Comparison of ENCODE assay signal across 11 cellular contexts in genomic region chr2:68740184-68740914, GRCh38. TPM values are rescaled to one million over a fixed set of nuclear protein-coding genes. Genes with fewer than 3 reads are reported as not detected.
A peak's percentile ranks its signal among the peaks of the same experiment; 100 is the strongest.
DNase-seq lines count a peak whose midpoint lies in the region; ATAC-seq lines count a peak whose summit lies in the region.
"Had no signal": no experiment of that assay in that cellular context is flagged by ENCODE, and none has a peak within 500 bp of the region (broad histone marks: within the 10 kb centered on the region; RNA-seq: fewer than 3 reads in every experiment).

No MANE protein-coding gene starts in this region.

- H3K27me3 Mint-ChIP-seq in activated CD4-positive, alpha-beta T cell treated with anti-CD3 and anti-CD28 coated beads for 36 hours = no peaks in the 10 kb centered on the region
- no peaks in the 10 kb centered on the region for H3K27me3 Mint-ChIP-seq in T-cell

- H3K4me1 Mint-ChIP-seq in activated CD4-positive, alpha-beta T cell treated with anti-CD3 and anti-CD28 coated beads for 36 hours = peaks cover 73% of the 10 kb centered on the region
- peaks cover 76 to 85% (median 80%) of the 10 kb centered on the region in 3 donors for H3K4me1 Mint-ChIP-seq in T-cell
- peaks cover 63% of the 10 kb centered on the region for H3K4me1 Mint-ChIP-seq in stimulated activated effector memory CD8-positive, alpha-beta T cell treated with anti-CD3 and anti-CD28 coated beads, Interleukin-12 subunit alpha, Interleukin-12 subunit beta, amount 100 ng/mL, for 72 hours

- CTCF ChIA-PET in activated CD4-positive, alpha-beta T cell treated with anti-CD3 and anti-CD28 coated beads for 36 hours (lab: Charles Lee) = interaction anchor here (1.0 to 18.8 kb wide), 16 partner anchors 10 to 252 kb away, joined by 3 to 261 read pairs (median 6); no protein-coding TSS in a partner anchor
- CTCF ChIA-PET in T-cell (lab: Charles Lee) = interaction anchor here (0.9 to 7.5 kb wide), 15 partner anchors 9 to 277 kb away, joined by 3 to 78 read pairs (median 4); no protein-coding TSS in a partner anchor

- peaks cover 57% of the 10 kb centered on the region for H3K36me3 Mint-ChIP-seq in activated CD4-positive, alpha-beta T cell treated with anti-CD3 and anti-CD28 coated beads for 36 hours (ENCODE audit: low read depth)
- peaks cover 41% of the 10 kb centered on the region for H3K36me3 Mint-ChIP-seq in T-cell
- peaks cover 54% of the 10 kb centered on the region for H3K36me3 Mint-ChIP-seq in stimulated activated effector memory CD8-positive, alpha-beta T cell treated with anti-CD3 and anti-CD28 coated beads, Interleukin-12 subunit alpha, Interleukin-12 subunit beta, amount 100 ng/mL, for 72 hours

- peak; percentile 45 for ATAC-seq in activated CD4-positive, alpha-beta T cell treated with anti-CD3 and anti-CD28 coated beads for 36 hours
- ATAC-seq in T-cell (replicated peaks in 1 of 4) (peak in 3 of 4 experiments; percentile 26 to 32 (median 30)), GM21447 (IDR thresholded peaks at IDR 0.05; ENCODE audit: unreplicated experiment) (no peak), Right ventricle myocardium inferior (no peak)
- peak; percentile 69 for ATAC-seq in stimulated activated effector memory CD8-positive, alpha-beta T cell treated with anti-CD3 and anti-CD28 coated beads, Interleukin-12 subunit alpha, Interleukin-12 subunit beta, amount 100 ng/mL, for 72 hours

- intact Hi-C loops in activated CD4-positive, alpha-beta T cell treated with anti-CD3 and anti-CD28 coated beads for 36 hours (cut with DNase I, micrococcal nuclease) = loop anchor here in 1 of 2 experiments (1.0 to 2.0 kb wide), 2 partner anchors 26 to 168 kb away; no protein-coding TSS in a partner anchor
- intact Hi-C loops in Right ventricle myocardium inferior (cut with DNase I) = no loop called here

- no peaks in the 10 kb centered on the region for H3K9me3 Mint-ChIP-seq in activated CD4-positive, alpha-beta T cell treated with anti-CD3 and anti-CD28 coated beads for 36 hours (ENCODE audit: low read depth)
- no peaks in the 10 kb centered on the region for H3K9me3 Mint-ChIP-seq in T-cell
- no peaks in the 10 kb centered on the region for H3K9me3 Mint-ChIP-seq in stimulated activated effector memory CD8-positive, alpha-beta T cell treated with anti-CD3 and anti-CD28 coated beads, Interleukin-12 subunit alpha, Interleukin-12 subunit beta, amount 100 ng/mL, for 72 hours

- no peak overlapping the region for H3K4me3 Mint-ChIP-seq in activated CD4-positive, alpha-beta T cell treated with anti-CD3 and anti-CD28 coated beads for 36 hours
- H3K4me3 Mint-ChIP-seq in T-cell = no peak overlapping the region
- no peak overlapping the region for H3K4me3 Mint-ChIP-seq in stimulated activated effector memory CD8-positive, alpha-beta T cell treated with anti-CD3 and anti-CD28 coated beads, Interleukin-12 subunit alpha, Interleukin-12 subunit beta, amount 100 ng/mL, for 72 hours

- POLR2A ChIA-PET in activated CD4-positive, alpha-beta T cell treated with anti-CD3 and anti-CD28 coated beads for 36 hours (lab: Charles Lee) = interaction anchor here (0.7 to 1.5 kb wide), 8 partner anchors 9 to 275 kb away, joined by 3 to 4 read pairs (median 3); no protein-coding TSS in a partner anchor
- POLR2A ChIA-PET in T-cell (lab: Charles Lee) = no interaction called here

- H3K27ac ChIP-seq in epithelial cell of prostate = peak overlapping the region; percentile 53

- DNase-seq in activated CD4-positive, alpha-beta T cell treated with anti-CD3 and anti-CD28 coated beads for 36 hours = no peak
- DNase-seq in activated CD4-positive, alpha-beta T cell treated with anti-CD3 and anti-CD28 coated beads for 1 hour = no peak
- DNase-seq in T-cell (no peak), epithelial cell of prostate (ENCODE audit: low read depth, low spot score) (no peak), nucleus accumbens (lab: John Stamatoyannopoulos, UW) (no peak), Right ventricle myocardium inferior (ENCODE audit: missing footprints) (no peak)
- peak in 1 of 2 donors; percentile 52 for DNase-seq in stimulated activated effector memory CD8-positive, alpha-beta T cell treated with anti-CD3 and anti-CD28 coated beads, Interleukin-12 subunit alpha, Interleukin-12 subunit beta, amount 100 ng/mL, for 72 hours (ENCODE audit: low spot score in 2 of 2)
- DNase-seq: activated effector memory CD4-positive, alpha-beta T cell treated with Interleukin-2 at 50 U/mL for 16 hours; retina had no signal

- peak overlapping the region; percentile 93 for H3K27ac Mint-ChIP-seq in activated CD4-positive, alpha-beta T cell treated with anti-CD3 and anti-CD28 coated beads for 36 hours
- H3K27ac Mint-ChIP-seq in T-cell = peak overlapping the region; percentile 94
- H3K27ac Mint-ChIP-seq in stimulated activated effector memory CD8-positive, alpha-beta T cell treated with anti-CD3 and anti-CD28 coated beads, Interleukin-12 subunit alpha, Interleukin-12 subunit beta, amount 100 ng/mL, for 72 hours = no peak overlapping the region

RNA-seq across cellular contexts. Expression of gene ARHGAP25, which starts 5.7 kb away (rescaled TPM):
- total RNA-seq in activated CD4-positive, alpha-beta T cell treated with anti-CD3 and anti-CD28 coated beads for 36 hours = 10 to 100 TPM; 57.9 to 73.2 TPM
- total RNA-seq in T-cell (100 to 1,000 TPM; 103 to 134 (median 123) TPM), Right ventricle myocardium inferior (9.4 TPM)
- total RNA-seq: A172 had no signal

Comparison
In these comparisons a context has a peak if more than half of its experiments do, and no peak if none do; other contexts are left out.
1. ATAC-seq: peak in activated CD4-positive, alpha-beta T cell treated with anti-CD3 and anti-CD28 coated beads for 36 hours (single experiment), T-cell (3 of 4) and stimulated activated effector memory CD8-positive, alpha-beta T cell treated with anti-CD3 and anti-CD28 coated beads, Interleukin-12 subunit alpha, Interleukin-12 subunit beta, amount 100 ng/mL, for 72 hours (single experiment); none in GM21447 (single experiment) and Right ventricle myocardium inferior (single experiment).